1 cellular context compared by ENCODE assay signal in genomic region chr6:35015996-35016395, GRCh38.
TF ChIP-seq lines count a peak whose summit lies in the region.

No MANE protein-coding gene starts in this region.

TF ChIP-seq in H1, 55 proteins besides CTCF, POLR2A, EP300 and RAD21 (continued from another document):
- no peak for TF ChIP-seq CHD7 (IDR thresholded peaks at IDR 0.05; ENCODE audit: insufficient replicate concordance, low read length)
- no peak for TF ChIP-seq SP4 (IDR thresholded peaks at IDR 0.05; ENCODE audit: low read length)
- no peak for TF ChIP-seq HDAC2 (IDR thresholded peaks at IDR 0.05; ENCODE audit: borderline replicate concordance in 1 of 2, low read depth in 2 of 2, low read length in 2 of 2)
- TF ChIP-seq HDAC6 (IDR thresholded peaks at IDR 0.05; ENCODE audit: low read depth, low read length) = no peak
- TF ChIP-seq CHD1 (IDR thresholded peaks at IDR 0.05; ENCODE audit: low read depth, low read length) = no peak
- TF ChIP-seq ASH2L (IDR thresholded peaks at IDR 0.05; ENCODE audit: low read length) = no peak
- no peak for TF ChIP-seq SUZ12 (IDR thresholded peaks at IDR 0.05; ENCODE audit: low read length)
- TF ChIP-seq SIRT6 (IDR thresholded peaks at IDR 0.05; ENCODE audit: low read length) = no peak
- TF ChIP-seq SP2 (IDR thresholded peaks at IDR 0.05; ENCODE audit: low read length) = no peak
- no peak for TF ChIP-seq RBBP5 (IDR thresholded peaks at IDR 0.05; ENCODE audit: borderline replicate concordance, low read depth, low read length)
TF ChIP-seq in H1: peak in this region for 0.
